8 cellular contexts compared by ENCODE assay signal in genomic region chr7:45917658-45918057, GRCh38. TPM values are rescaled to one million over a fixed set of nuclear protein-coding genes. Genes with fewer than 3 reads are reported as not detected.
DNase-seq lines count a peak whose midpoint lies in the region; ATAC-seq and TF ChIP-seq lines count a peak whose summit lies in the region.

No MANE protein-coding gene starts in this region.

- peaks cover 0 to 3% (median 0%) of the 10 kb centered on the region in 4 donors for H3K36me3 ChIP-seq in right lobe of liver

- H3K27ac ChIP-seq in right lobe of liver, result peak overlapping the region in 1 of 3 donors; percentile 3

- ATAC-seq in HG02678 (IDR thresholded peaks at IDR 0.05; ENCODE audit: unreplicated experiment), result peak; percentile 79
- ATAC-seq in right lobe of liver, result peak; percentile 63 to 79 (median 66)

- DNase-seq in NOMO-1 (lab: John Stamatoyannopoulos, UW; ENCODE audit: unreplicated experiment in 2 of 2) (peak; percentile 40 to 66), NOMO-1 treated with dmso at 0.1 percent for 144 hours (lab: John Stamatoyannopoulos, UW; ENCODE audit: unreplicated experiment) (no peak), NCI-H2107 (lab: John Stamatoyannopoulos, UW) (peak; percentile 52), dedifferentiated amniotic fluid mesenchymal stem cell (ENCODE audit: extremely low spot score) (peak; percentile 70), right lobe of liver (peak; percentile 78 to 84 (median 80))
- peak; percentile 58 to 73 for DNase-seq in activated CD4-positive, alpha-beta T cell treated with anti-CD3 and anti-CD28 coated beads for 4 hours
- DNase-seq in stimulated activated CD4-positive, alpha-beta T cell treated with anti-CD3 and anti-CD28 coated beads, TNF-alpha, amount 100 ng/mL, for 24 hours (ENCODE audit: low read depth in 3 of 3), result peak; percentile 45 to 71 (median 65)

- no peak for TF ChIP-seq POLR2A in right lobe of liver (IDR thresholded peaks at IDR 0.05)

- TF ChIP-seq CTCF in right lobe of liver (IDR thresholded peaks at IDR 0.05), result peak; percentile 78 to 97 (median 97)

- peaks cover 0 to 18% (median 6%) of the 10 kb centered on the region in 4 donors for H3K4me1 ChIP-seq in right lobe of liver

- no peaks in the 10 kb centered on the region for H3K9me3 ChIP-seq in right lobe of liver

- WGBS in right lobe of liver (ENCODE audit: insufficient coverage, low coverage, low lambda C conversion rate, missing lambda C conversion rate), result 1% methylated on average over 13 of the region's 15 CpGs

- H3K4me3 ChIP-seq in right lobe of liver, result peak overlapping the region in 2 of 3 donors; percentile 14 to 59

- intact Hi-C loops in right lobe of liver (cut with DNase I), result loop anchor here (5.0 to 10.0 kb wide), 2 partner anchors 435 to 1167 kb away; no protein-coding TSS in a partner anchor

- no peaks in the 10 kb centered on the region for H3K27me3 ChIP-seq in right lobe of liver

RNA-seq across cellular contexts. Expression of gene IGFBP3, which starts 3.4 kb away (rescaled TPM):
- total RNA-seq in right lobe of liver, result 100 to 1,000 TPM in 5 of 6 experiments, 10 to 100 TPM in 1; 85.9 to 321 (median 183) TPM

RNA-seq across cellular contexts. Expression of gene IGFBP1, which starts 29.4 kb away (rescaled TPM):
- total RNA-seq in right lobe of liver, result 100 to 1,000 TPM in 5 of 6 experiments, 1 to 10 TPM in 1; 7.7 to 566 (median 283) TPM

RNA-seq across cellular contexts. Expression of gene CCDC201, which starts 44.8 kb away (rescaled TPM):
- under 1 TPM in 1 of 6 experiments, not detected in 5; 0.07 TPM for total RNA-seq in right lobe of liver
